ENCODE assay signal across 11 cellular contexts in the genomic region with DNA sequence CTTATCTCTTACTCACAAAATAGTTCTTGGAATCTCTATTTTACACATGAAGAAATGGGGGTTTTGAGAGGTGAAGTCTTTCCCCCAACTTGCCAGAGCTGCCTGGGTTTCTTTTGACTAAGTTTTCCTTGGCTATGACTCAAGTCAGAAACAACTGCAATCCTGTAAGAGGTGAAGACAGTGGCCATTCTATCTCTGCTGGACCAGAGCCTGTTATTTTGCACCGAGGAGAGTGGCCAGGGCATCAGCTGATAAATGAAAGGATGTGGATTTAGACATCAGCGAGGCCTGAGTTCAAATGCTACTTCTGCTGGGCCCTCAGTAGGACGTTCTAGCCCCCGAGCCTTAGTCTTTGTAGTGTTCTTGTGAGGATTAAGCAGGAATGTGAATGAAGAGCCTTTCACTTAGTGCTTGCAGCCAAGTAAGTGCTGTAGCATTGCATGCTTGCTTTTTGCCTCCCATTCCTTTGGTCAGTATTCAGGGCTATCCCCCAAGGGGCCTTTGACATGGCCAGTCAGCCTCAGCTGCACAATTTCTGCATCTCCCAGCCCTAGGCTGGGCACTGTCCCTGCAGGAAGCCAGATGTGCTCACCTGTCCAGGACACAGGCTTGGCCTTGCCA. TPM values are rescaled to one million over a fixed set of nuclear protein-coding genes. Genes with fewer than 3 reads are reported as not detected.
DNase-seq lines count a peak whose midpoint lies in the region; ATAC-seq, FAIRE-seq and TF ChIP-seq lines count a peak whose summit lies in the region.
"Had no signal": no experiment of that assay in that cellular context is flagged by ENCODE, and none has a peak within 500 bp of the region (broad histone marks: within the 10 kb centered on the region; RNA-seq: fewer than 3 reads in every experiment).

No MANE protein-coding gene starts in this region.

- peaks cover 70% of the 10 kb centered on the region for H3F3A ChIP-seq in PC-9 (ENCODE audit: insufficient read depth, low read depth)

- dilution Hi-C loops in endothelial cell of umbilical vein (cut with MboI; ENCODE audit: extremely low pct_ligation_motif_present, low sequenced_read_pairs), result no loop called here

- FAIRE-seq in endothelial cell of umbilical vein (lab: Jason Lieb, UNC), result peak; percentile 83
- FAIRE-seq: GM19239 had no signal

- intact Hi-C loops in PC-9 (cut with micrococcal nuclease; ENCODE audit: unreplicated experiment), result no loop called here
- intact Hi-C loops in endothelial cell of umbilical vein (cut with micrococcal nuclease), result no loop called here

- no peaks in the 10 kb centered on the region for H3K9me2 ChIP-seq in PC-9 (ENCODE audit: insufficient read depth)

- CTCF ChIA-PET in PC-9 (lab: Charles Lee), result interaction anchor here (0.6 kb wide), 1 partner anchor 232 kb away, joined by 5 read pairs; no protein-coding TSS in a partner anchor
- CTCF ChIA-PET in endothelial cell of umbilical vein (lab: Charles Lee), result interaction anchor here (1.3 to 6.8 kb wide), 4 partner anchors 24 to 232 kb away, joined by 3 to 50 read pairs (median 5); no protein-coding TSS in a partner anchor

- H3K27ac ChIP-seq in PC-9 (peak overlapping the region; percentile 96), endothelial cell of umbilical vein (ENCODE audit: insufficient read depth, low read depth, low read length) (peak overlapping the region; percentile 73), parathyroid adenoma (peak overlapping the region; percentile 66)

- H4K20me1 ChIP-seq in PC-9 (ENCODE audit: insufficient read depth), result no peaks in the 10 kb centered on the region
- H4K20me1 ChIP-seq in endothelial cell of umbilical vein (replicated peaks; ENCODE audit: control insufficient read depth, extremely low read depth, insufficient read depth, low read length), result no peaks in the 10 kb centered on the region

- DNase-seq in COLO829 (ENCODE audit: low spot score) (peak; percentile 45), PC-9 (peak in 1 of 2 experiments; percentile 54), endothelial cell of umbilical vein (ENCODE audit: low read depth, low spot score) (peak; percentile 46), 8988T (no peak), GM10266 (ENCODE audit: extremely low spot score) (no peak)
- DNase-seq: GDM1; naive thymus-derived CD4-positive, alpha-beta T cell had no signal

- TF ChIP-seq POLR2A in endothelial cell of umbilical vein (IDR thresholded peaks at IDR 0.05; ENCODE audit: low read depth, low read length), result no peak

- no peaks in the 10 kb centered on the region for H3K9me3 ChIP-seq in PC-9 (ENCODE audit: insufficient read depth, low read depth)
- H3K9me3 ChIP-seq in endothelial cell of umbilical vein (replicated peaks; ENCODE audit: control insufficient read depth, insufficient read depth, low read length), result no peaks in the 10 kb centered on the region
- no peaks in the 10 kb centered on the region for H3K9me3 ChIP-seq in parathyroid adenoma (ENCODE audit: control insufficient read depth, low read length)

- H3K79me2 ChIP-seq in PC-9 (ENCODE audit: low read depth) (peaks cover 93% of the 10 kb centered on the region), endothelial cell of umbilical vein (ENCODE audit: control insufficient read depth, insufficient read depth, low read length) (peaks cover 17% of the 10 kb centered on the region), parathyroid adenoma (peaks cover 48% of the 10 kb centered on the region)

- ATAC-seq in GM21825 (IDR thresholded peaks at IDR 0.05; ENCODE audit: unreplicated experiment) (no peak), HG02623 (IDR thresholded peaks at IDR 0.05; ENCODE audit: unreplicated experiment) (no peak)

- H2AFZ ChIP-seq in PC-9 (no peak overlapping the region), endothelial cell of umbilical vein (ENCODE audit: low read depth, low read length) (no peak overlapping the region), parathyroid adenoma (no peak overlapping the region)

- POLR2A ChIA-PET in PC-9 (lab: Charles Lee; ENCODE audit: unreplicated experiment), result interaction anchor here (0.5 kb wide), 1 partner anchor 245 kb away, joined by 4 read pairs; no protein-coding TSS in a partner anchor
- POLR2A ChIA-PET in endothelial cell of umbilical vein (lab: Charles Lee), result no interaction called here

- H3K36me3 ChIP-seq in PC-9 (ENCODE audit: low read depth) (0 out of 2 replicates have a peak, but pooled peaks cover 11% of the 10 kb centered on the region), endothelial cell of umbilical vein (ENCODE audit: control insufficient read depth in 2 of 2, extremely low read depth in 1 of 2, insufficient read depth in 2 of 2, low read length in 2 of 2) (no peaks in the 10 kb centered on the region), parathyroid adenoma (ENCODE audit: control insufficient read depth, insufficient read depth, low read length) (no peaks in the 10 kb centered on the region)

- no peaks in the 10 kb centered on the region for H3K9me1 ChIP-seq in endothelial cell of umbilical vein (replicated peaks; ENCODE audit: control insufficient read depth, extremely low read depth, insufficient read depth, low read length)

- H3K27me3 ChIP-seq in PC-9 (ENCODE audit: insufficient read depth, low read depth), result no peaks in the 10 kb centered on the region
- H3K27me3 ChIP-seq in endothelial cell of umbilical vein (ENCODE audit: control insufficient read depth in 2 of 2, insufficient read depth in 2 of 2, low read length in 2 of 2), result no peaks in the 10 kb centered on the region
- no peaks in the 10 kb centered on the region for H3K27me3 ChIP-seq in parathyroid adenoma (ENCODE audit: control insufficient read depth, insufficient read depth, low read length)

- TF ChIP-seq CTCF in PC-9 (conservative IDR thresholded peaks at IDR 0.05) (no peak), endothelial cell of umbilical vein (IDR thresholded peaks at IDR 0.05; ENCODE audit: extremely low read depth in 1 of 2, insufficient read depth in 1 of 2, low read depth in 1 of 2, low read length in 2 of 2) (no peak), parathyroid adenoma (IDR thresholded peaks at IDR 0.05) (no peak), GM10266 (IDR thresholded peaks at IDR 0.05; ENCODE audit: control insufficient read depth, insufficient read depth, low read depth, missing control alignments) (no peak)

- H3K4me1 ChIP-seq in PC-9 (replicated peaks; ENCODE audit: insufficient read depth) (peaks cover 79% of the 10 kb centered on the region), endothelial cell of umbilical vein (ENCODE audit: control insufficient read depth, extremely low read depth, insufficient read depth, low read length) (peaks cover 45% of the 10 kb centered on the region), parathyroid adenoma (peaks cover 20% of the 10 kb centered on the region)

- BruUV-seq in PC-9 (replicated peaks; lab: Mats Ljungman, UMichigan), result no TSS peak
- BruUV-seq in endothelial cell of umbilical vein (replicated peaks; lab: Mats Ljungman, UMichigan), result no TSS peak

- peak overlapping the region; percentile 77 for H3K4me2 ChIP-seq in PC-9
- peak overlapping the region; percentile 54 for H3K4me2 ChIP-seq in endothelial cell of umbilical vein (ENCODE audit: insufficient read depth, low read length)
- no peak overlapping the region for H3K4me2 ChIP-seq in parathyroid adenoma (ENCODE audit: low read length)

- H3K4me3 ChIP-seq in PC-9, result peak overlapping the region; percentile 38; the same call in 1 of the 2 replicates
- H3K4me3 ChIP-seq in endothelial cell of umbilical vein (replicated peaks in 1 of 3; ENCODE audit: insufficient read depth in 1 of 3, low read depth in 1 of 3, low read length in 3 of 3), result no peak overlapping the region
- H3K4me3 ChIP-seq in parathyroid adenoma (ENCODE audit: low read depth, low read length), result no peak overlapping the region

- no peak overlapping the region for H3K9ac ChIP-seq in endothelial cell of umbilical vein (replicated peaks; ENCODE audit: extremely low read depth, insufficient read depth, low read length)
- H3K9ac ChIP-seq in parathyroid adenoma, result no peak overlapping the region

TF ChIP-seq in endothelial cell of umbilical vein, 7 proteins besides CTCF, POLR2A, EP300 and RAD21:
- TF ChIP-seq MYC (IDR thresholded peaks at IDR 0.05; ENCODE audit: low read depth, low read length) (no peak), EZH2 (IDR thresholded peaks at IDR 0.05; ENCODE audit: borderline replicate concordance, low read depth, low read length, severe bottlenecking) (no peak), MAX (IDR thresholded peaks at IDR 0.05; ENCODE audit: insufficient read depth, insufficient read length) (no peak), FOS (IDR thresholded peaks at IDR 0.05; ENCODE audit: borderline replicate concordance, insufficient read depth, low read length) (no peak), POLR2AphosphoS5 (IDR thresholded peaks at IDR 0.05; ENCODE audit: insufficient read depth, low read depth, low read length) (no peak), JUN (IDR thresholded peaks at IDR 0.05; ENCODE audit: borderline replicate concordance, insufficient read depth, insufficient read length, low read depth) (no peak), GATA2 (IDR thresholded peaks at IDR 0.05; ENCODE audit: insufficient read depth, insufficient read length, low read depth, low read length) (no peak)
TF ChIP-seq in endothelial cell of umbilical vein: peak in this region for 0.

RNA-seq across cellular contexts. Expression of gene SOX13, which starts 30.3 kb away (rescaled TPM):
- total RNA-seq in PC-9 (2021) (89.9 and 102 TPM in 2 replicates), endothelial cell of umbilical vein (38.0 and 40.8 TPM in 2 replicates)
- 50.4 and 57.7 TPM in 2 replicates for polyA plus RNA-seq in endothelial cell of umbilical vein
- polyA plus RNA-seq in endothelial cell of umbilical vein (2011; cell fraction: cytosol; rRNA removed), result 26.7 and 27.7 TPM in 2 replicates
- 90.4 and 91.7 TPM in 2 replicates for polyA plus RNA-seq in endothelial cell of umbilical vein (2011; cell fraction: nucleus; rRNA removed)
- 12.4 and 13.2 TPM in 2 replicates for polyA plus RNA-seq in endothelial cell of umbilical vein (2012)
- 54.1 and 56.9 TPM in 2 replicates for polyA minus RNA-seq in endothelial cell of umbilical vein
- polyA minus RNA-seq in endothelial cell of umbilical vein (2011; cell fraction: cytosol; rRNA and poly(A)+ RNA removed), result 28.9 TPM
- 42.6 and 56.7 TPM in 2 replicates for polyA minus RNA-seq in endothelial cell of umbilical vein (2011; cell fraction: nucleus; rRNA and poly(A)+ RNA removed)
- polyA plus RNA-seq: naive thymus-derived CD4-positive, alpha-beta T cell had no signal

RNA-seq across cellular contexts. Expression of gene ETNK2, which starts 48.6 kb away (rescaled TPM):
- total RNA-seq in PC-9 (2021) (16.3 and 18.3 TPM in 2 replicates), endothelial cell of umbilical vein (13.5 and 15.5 TPM in 2 replicates)
- 27.5 and 32.9 TPM in 2 replicates for polyA plus RNA-seq in endothelial cell of umbilical vein
- polyA plus RNA-seq in endothelial cell of umbilical vein (2011; cell fraction: cytosol; rRNA removed), result 21.2 and 23.3 TPM in 2 replicates
- polyA plus RNA-seq in endothelial cell of umbilical vein (2011; cell fraction: nucleus; rRNA removed), result 12.9 and 13.5 TPM in 2 replicates
- 17.5 and 18.0 TPM in 2 replicates for polyA plus RNA-seq in endothelial cell of umbilical vein (2012)
- 37.9 and 50.1 TPM in 2 replicates for polyA minus RNA-seq in endothelial cell of umbilical vein
- polyA minus RNA-seq in endothelial cell of umbilical vein (2011; cell fraction: cytosol; rRNA and poly(A)+ RNA removed), result not detected
- polyA minus RNA-seq in endothelial cell of umbilical vein (2011; cell fraction: nucleus; rRNA and poly(A)+ RNA removed), result 9.8 and 10.2 TPM in 2 replicates

Comparison
In these comparisons a context has a peak if more than half of its experiments do, and no peak if none do; other contexts are left out.
1. DNase-seq: peak in COLO829 (single experiment) and endothelial cell of umbilical vein (single experiment); none in 8988T (single experiment) and GM10266 (single experiment).
2. Peak in every context shown above with its lines, with median percentiles within 50 percentile points of each other: H3K27ac ChIP-seq.